1 cellular context compared by ENCODE assay signal in genomic region chr6:35452186-35453090, GRCh38.
TF ChIP-seq lines count a peak whose summit lies in the region.

A gene with protein sequence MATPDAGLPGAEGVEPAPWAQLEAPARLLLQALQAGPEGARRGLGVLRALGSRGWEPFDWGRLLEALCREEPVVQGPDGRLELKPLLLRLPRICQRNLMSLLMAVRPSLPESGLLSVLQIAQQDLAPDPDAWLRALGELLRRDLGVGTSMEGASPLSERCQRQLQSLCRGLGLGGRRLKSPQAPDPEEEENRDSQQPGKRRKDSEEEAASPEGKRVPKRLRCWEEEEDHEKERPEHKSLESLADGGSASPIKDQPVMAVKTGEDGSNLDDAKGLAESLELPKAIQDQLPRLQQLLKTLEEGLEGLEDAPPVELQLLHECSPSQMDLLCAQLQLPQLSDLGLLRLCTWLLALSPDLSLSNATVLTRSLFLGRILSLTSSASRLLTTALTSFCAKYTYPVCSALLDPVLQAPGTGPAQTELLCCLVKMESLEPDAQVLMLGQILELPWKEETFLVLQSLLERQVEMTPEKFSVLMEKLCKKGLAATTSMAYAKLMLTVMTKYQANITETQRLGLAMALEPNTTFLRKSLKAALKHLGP (plus strand): TSS chr6:35452338. CDS start chr6:35452546, 208 bp downstream.

TF ChIP-seq in WTC11, 78 proteins besides CTCF, POLR2A, EP300 and RAD21 (continued from another document):
- TF ChIP-seq ARID4B (CRISPR knock-in tag; IDR thresholded peaks at IDR 0.05; ENCODE audit: borderline replicate concordance) (peak; percentile 77; the same call in 1 of the 2 replicates), CREM (CRISPR knock-in tag; IDR thresholded peaks at IDR 0.05) (peak; percentile 40; the same call in 1 of the 2 replicates), SOX15 (CRISPR knock-in tag; IDR thresholded peaks at IDR 0.05) (no peak), PRRX2 (CRISPR knock-in tag; IDR thresholded peaks at IDR 0.05) (no peak), CREB1 (CRISPR knock-in tag; IDR thresholded peaks at IDR 0.05) (no peak), FOXP1 (CRISPR knock-in tag; IDR thresholded peaks at IDR 0.05; ENCODE audit: borderline replicate concordance) (peak; percentile 60; the same call in 1 of the 2 replicates), ZNF232 (CRISPR knock-in tag; IDR thresholded peaks at IDR 0.05) (0 out of 2 replicates have a peak, but pooled peaks have one; percentile 67), NR1H2 (CRISPR knock-in tag; IDR thresholded peaks at IDR 0.05) (no peak), NR3C1 (CRISPR knock-in tag; conservative IDR thresholded peaks at IDR 0.05; ENCODE audit: low read depth) (no peak), RORB (CRISPR knock-in tag; IDR thresholded peaks at IDR 0.05) (no peak), ZNF423 (CRISPR knock-in tag; IDR thresholded peaks at IDR 0.05) (peak; percentile 82)
- TF ChIP-seq, protein P1, sequence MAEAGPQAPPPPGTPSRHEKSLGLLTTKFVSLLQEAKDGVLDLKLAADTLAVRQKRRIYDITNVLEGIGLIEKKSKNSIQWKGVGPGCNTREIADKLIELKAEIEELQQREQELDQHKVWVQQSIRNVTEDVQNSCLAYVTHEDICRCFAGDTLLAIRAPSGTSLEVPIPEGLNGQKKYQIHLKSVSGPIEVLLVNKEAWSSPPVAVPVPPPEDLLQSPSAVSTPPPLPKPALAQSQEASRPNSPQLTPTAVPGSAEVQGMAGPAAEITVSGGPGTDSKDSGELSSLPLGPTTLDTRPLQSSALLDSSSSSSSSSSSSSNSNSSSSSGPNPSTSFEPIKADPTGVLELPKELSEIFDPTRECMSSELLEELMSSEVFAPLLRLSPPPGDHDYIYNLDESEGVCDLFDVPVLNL (CRISPR knock-in tag; IDR thresholded peaks at IDR 0.05; ENCODE audit: borderline replicate concordance, low read depth), result peak; percentile 71; the same call in 1 of the 2 replicates
- TF ChIP-seq, protein P2, sequence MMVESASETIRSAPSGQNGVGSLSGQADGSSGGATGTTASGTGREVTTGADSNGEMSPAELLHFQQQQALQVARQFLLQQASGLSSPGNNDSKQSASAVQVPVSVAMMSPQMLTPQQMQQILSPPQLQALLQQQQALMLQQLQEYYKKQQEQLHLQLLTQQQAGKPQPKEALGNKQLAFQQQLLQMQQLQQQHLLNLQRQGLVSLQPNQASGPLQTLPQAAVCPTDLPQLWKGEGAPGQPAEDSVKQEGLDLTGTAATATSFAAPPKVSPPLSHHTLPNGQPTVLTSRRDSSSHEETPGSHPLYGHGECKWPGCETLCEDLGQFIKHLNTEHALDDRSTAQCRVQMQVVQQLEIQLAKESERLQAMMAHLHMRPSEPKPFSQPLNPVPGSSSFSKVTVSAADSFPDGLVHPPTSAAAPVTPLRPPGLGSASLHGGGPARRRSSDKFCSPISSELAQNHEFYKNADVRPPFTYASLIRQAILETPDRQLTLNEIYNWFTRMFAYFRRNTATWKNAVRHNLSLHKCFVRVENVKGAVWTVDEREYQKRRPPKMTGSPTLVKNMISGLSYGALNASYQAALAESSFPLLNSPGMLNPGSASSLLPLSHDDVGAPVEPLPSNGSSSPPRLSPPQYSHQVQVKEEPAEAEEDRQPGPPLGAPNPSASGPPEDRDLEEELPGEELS (CRISPR knock-in tag; IDR thresholded peaks at IDR 0.05), result peak; percentile 49; the same call in 1 of the 2 replicates
- TF ChIP-seq, protein P3, sequence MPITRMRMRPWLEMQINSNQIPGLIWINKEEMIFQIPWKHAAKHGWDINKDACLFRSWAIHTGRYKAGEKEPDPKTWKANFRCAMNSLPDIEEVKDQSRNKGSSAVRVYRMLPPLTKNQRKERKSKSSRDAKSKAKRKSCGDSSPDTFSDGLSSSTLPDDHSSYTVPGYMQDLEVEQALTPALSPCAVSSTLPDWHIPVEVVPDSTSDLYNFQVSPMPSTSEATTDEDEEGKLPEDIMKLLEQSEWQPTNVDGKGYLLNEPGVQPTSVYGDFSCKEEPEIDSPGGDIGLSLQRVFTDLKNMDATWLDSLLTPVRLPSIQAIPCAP (CRISPR knock-in tag; IDR thresholded peaks at IDR 0.05), result no peak
- TF ChIP-seq, protein P4, sequence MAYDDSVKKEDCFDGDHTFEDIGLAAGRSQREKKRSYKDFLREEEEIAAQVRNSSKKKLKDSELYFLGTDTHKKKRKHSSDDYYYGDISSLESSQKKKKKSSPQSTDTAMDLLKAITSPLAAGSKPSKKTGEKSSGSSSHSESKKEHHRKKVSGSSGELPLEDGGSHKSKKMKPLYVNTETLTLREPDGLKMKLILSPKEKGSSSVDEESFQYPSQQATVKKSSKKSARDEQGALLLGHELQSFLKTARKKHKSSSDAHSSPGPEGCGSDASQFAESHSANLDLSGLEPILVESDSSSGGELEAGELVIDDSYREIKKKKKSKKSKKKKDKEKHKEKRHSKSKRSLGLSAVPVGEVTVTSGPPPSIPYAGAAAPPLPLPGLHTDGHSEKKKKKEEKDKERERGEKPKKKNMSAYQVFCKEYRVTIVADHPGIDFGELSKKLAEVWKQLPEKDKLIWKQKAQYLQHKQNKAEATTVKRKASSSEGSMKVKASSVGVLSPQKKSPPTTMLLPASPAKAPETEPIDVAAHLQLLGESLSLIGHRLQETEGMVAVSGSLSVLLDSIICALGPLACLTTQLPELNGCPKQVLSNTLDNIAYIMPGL (CRISPR knock-in tag; IDR thresholded peaks at IDR 0.05), result peak; percentile 63; the same call in 1 of the 2 replicates
